10 cellular contexts compared by ENCODE assay signal in genomic region chr14:91376547-91377477, GRCh38. TPM values are rescaled to one million over a fixed set of nuclear protein-coding genes. Genes with fewer than 3 reads are reported as not detected.
A peak's percentile ranks its signal among the peaks of the same experiment; 100 is the strongest.
DNase-seq lines count a peak whose midpoint lies in the region; ATAC-seq, FAIRE-seq and TF ChIP-seq lines count a peak whose summit lies in the region.
"Had no signal": no experiment of that assay in that cellular context is flagged by ENCODE, and none has a peak within 500 bp of the region (broad histone marks: within the 10 kb centered on the region; RNA-seq: fewer than 3 reads in every experiment).

No MANE protein-coding gene starts in this region.

- H3K4me3 Mint-ChIP-seq in activated B cell treated with CpG ODN at 0.5 μM for 24 hours = no peak overlapping the region
- peak overlapping the region; percentile 28 to 89 (median 82) for H3K4me3 Mint-ChIP-seq in naive thymus-derived CD4-positive, alpha-beta T cell

- POLR2A ChIA-PET in HEK293 (lab: Yijun Ruan, JAX) = no interaction called here
- POLR2A ChIA-PET in activated B cell treated with CpG ODN at 0.5 μM for 24 hours (lab: Charles Lee) = interaction anchor here (0.6 to 1.9 kb wide), 10 partner anchors 11 to 53 kb away, joined by 3 to 6 read pairs (median 4); no protein-coding TSS in a partner anchor
- POLR2A ChIA-PET in naive thymus-derived CD4-positive, alpha-beta T cell (lab: Charles Lee) = interaction anchor here (0.6 to 6.8 kb wide), 9 partner anchors 9 to 39 kb away, joined by 3 to 90 read pairs (median 4); partner anchors contain the start of gene CCDC88C

- intact Hi-C loops in activated B cell treated with CpG ODN at 0.5 μM for 24 hours (cut with micrococcal nuclease) (no loop called here), kidney (cut with DNase I) (no loop called here)
- intact Hi-C loops in naive thymus-derived CD4-positive, alpha-beta T cell (cut with micrococcal nuclease) = no loop called here

- no peak for ATAC-seq in activated B cell treated with CpG ODN at 0.5 μM for 24 hours (ENCODE audit: low read depth)
- ATAC-seq in naive thymus-derived CD4-positive, alpha-beta T cell = no peak
- ATAC-seq: heart left ventricle, Panc1 had no signal

- FAIRE-seq in kidney (lab: Jason Lieb, UNC) = no peak

- H3K27ac Mint-ChIP-seq in activated B cell treated with CpG ODN at 0.5 μM for 24 hours = peak overlapping the region; percentile 76
- peak overlapping the region; percentile 48 to 99 (median 97) for H3K27ac Mint-ChIP-seq in naive thymus-derived CD4-positive, alpha-beta T cell

- DNase-seq in DMS53 (lab: John Stamatoyannopoulos, UW) = peak; percentile 88
- DNase-seq in activated B cell treated with CpG ODN at 0.5 μM for 24 hours = no peak
- no peak for DNase-seq in naive thymus-derived CD4-positive, alpha-beta T cell
- DNase-seq in NCI-H2196 treated with DMSO at 0.1 percent for 48 hours (lab: John Stamatoyannopoulos, UW; ENCODE audit: unreplicated experiment) = no peak
- no peak for DNase-seq in hypothalamus (lab: John Stamatoyannopoulos, UW)
- DNase-seq in kidney = no peak
- DNase-seq: activated CD4-positive, alpha-beta T cell treated with anti-CD3 and anti-CD28 coated beads, Interleukin-2, amount 50 U/mL, for 48 hours had no signal

- peaks cover 48% of the 10 kb centered on the region for H3K36me3 Mint-ChIP-seq in activated B cell treated with CpG ODN at 0.5 μM for 24 hours (ENCODE audit: low read depth)
- H3K36me3 Mint-ChIP-seq in naive thymus-derived CD4-positive, alpha-beta T cell = peaks cover 0 to 20% (median 4%) of the 10 kb centered on the region in 5 donors

- H3K4me1 ChIP-seq in HEK293 (ENCODE audit: control insufficient read depth, insufficient read depth, low read length) = peaks cover 46% of the 10 kb centered on the region
- peaks cover 95 to 97% of the 10 kb centered on the region in 2 donors for H3K4me1 ChIP-seq in naive thymus-derived CD4-positive, alpha-beta T cell (ENCODE audit: control insufficient read depth in 2 of 2, insufficient read depth in 2 of 2, low read length in 2 of 2)
- H3K4me1 ChIP-seq in kidney (ENCODE audit: control insufficient read depth in 1 of 2, insufficient read depth in 1 of 2, low read depth in 1 of 2, low read length in 2 of 2) = peaks cover 12 to 29% of the 10 kb centered on the region in 2 donors

- H3K27me3 Mint-ChIP-seq in activated B cell treated with CpG ODN at 0.5 μM for 24 hours = no peaks in the 10 kb centered on the region
- H3K27me3 Mint-ChIP-seq in naive thymus-derived CD4-positive, alpha-beta T cell = no peaks in the 10 kb centered on the region

- H3K9me3 Mint-ChIP-seq in activated B cell treated with CpG ODN at 0.5 μM for 24 hours = no peaks in the 10 kb centered on the region
- H3K9me3 Mint-ChIP-seq in naive thymus-derived CD4-positive, alpha-beta T cell = no peaks in the 10 kb centered on the region

- H3K4me3 ChIP-seq in HEK293 (ENCODE audit: low read depth, low read length) = no peak overlapping the region
- H3K4me3 ChIP-seq in naive thymus-derived CD4-positive, alpha-beta T cell (ENCODE audit: low read length) = peak overlapping the region; percentile 21
- H3K4me3 ChIP-seq in kidney (ENCODE audit: low read length in 2 of 2) = no peak overlapping the region
- H3K4me3 ChIP-seq: heart left ventricle had no signal

- H3K36me3 ChIP-seq in HEK293 (ENCODE audit: control insufficient read depth in 2 of 2, insufficient read depth in 1 of 2, low read length in 2 of 2) = no peaks in the 10 kb centered on the region
- H3K36me3 ChIP-seq in naive thymus-derived CD4-positive, alpha-beta T cell (ENCODE audit: control insufficient read depth in 2 of 3, insufficient read depth in 3 of 3, low read length in 3 of 3) = peaks cover 0 to 16% (median 0%) of the 10 kb centered on the region in 3 experiments
- no peaks in the 10 kb centered on the region for H3K36me3 ChIP-seq in kidney (ENCODE audit: control insufficient read depth in 1 of 2, insufficient read depth in 2 of 2, low read length in 2 of 2)
- H3K36me3 ChIP-seq: heart left ventricle had no signal

- CTCF ChIA-PET in HEK293 (lab: Yijun Ruan, JAX) (interaction anchor here (0.7 to 1.1 kb wide), 3 partner anchors 17 to 54 kb away, joined by 3 to 4 read pairs (median 4); partner anchors contain the start of gene CCDC88C), activated B cell treated with CpG ODN at 0.5 μM for 24 hours (lab: Charles Lee) (interaction anchor here (1.0 to 2.9 kb wide), 2 partner anchors 22 to 53 kb away, joined by 4 to 12 read pairs; no protein-coding TSS in a partner anchor)
- CTCF ChIA-PET in naive thymus-derived CD4-positive, alpha-beta T cell (lab: Charles Lee) = interaction anchor here (0.9 to 1.6 kb wide), 4 partner anchors 21 to 47 kb away, joined by 3 to 6 read pairs (median 4); no protein-coding TSS in a partner anchor

- H3K9ac ChIP-seq in kidney (ENCODE audit: low read length in 2 of 2) = no peak overlapping the region

- H3K27ac ChIP-seq in HEK293 (ENCODE audit: extremely low read depth, low read depth, low read length) (no peak overlapping the region), kidney (ENCODE audit: low read depth in 2 of 2, low read length in 2 of 2) (no peak overlapping the region)
- H3K27ac ChIP-seq in naive thymus-derived CD4-positive, alpha-beta T cell (ENCODE audit: low read depth, low read length) = peak overlapping the region; percentile 72

- no peaks in the 10 kb centered on the region for H3K27me3 ChIP-seq in naive thymus-derived CD4-positive, alpha-beta T cell (ENCODE audit: control insufficient read depth in 2 of 2, insufficient read depth in 2 of 2, low read length in 2 of 2)

- peaks cover 98% of the 10 kb centered on the region for H3K4me1 Mint-ChIP-seq in activated B cell treated with CpG ODN at 0.5 μM for 24 hours
- H3K4me1 Mint-ChIP-seq in naive thymus-derived CD4-positive, alpha-beta T cell = peaks cover 86 to 100% (median 99%) of the 10 kb centered on the region in 7 donors

- H3K9me3 ChIP-seq in HEK293 (ENCODE audit: control insufficient read depth, insufficient read depth, low read depth, low read length) (no peaks in the 10 kb centered on the region), kidney (ENCODE audit: control insufficient read depth in 1 of 2, low read length in 2 of 2) (no peaks in the 10 kb centered on the region)
- H3K9me3 ChIP-seq in naive thymus-derived CD4-positive, alpha-beta T cell (ENCODE audit: control insufficient read depth in 2 of 3, low read length in 3 of 3) = no peaks in the 10 kb centered on the region
- H3K9me3 ChIP-seq: heart left ventricle had no signal

- no peak for TF ChIP-seq CTCF in HEK293 (tag by site-specific recombination; IDR thresholded peaks at IDR 0.05)
- no peak for TF ChIP-seq CTCF in activated B cell treated with CpG ODN at 0.5 μM for 24 hours (IDR thresholded peaks at IDR 0.05)
- no peak for TF ChIP-seq CTCF in kidney (IDR thresholded peaks at IDR 0.05; ENCODE audit: borderline replicate concordance, extremely low read depth, insufficient read depth)

TF ChIP-seq in HEK293, 187 proteins besides CTCF, POLR2A, EP300 and RAD21 (continues in another document):
- TF ChIP-seq ZNF548 (tag by site-specific recombination; IDR thresholded peaks at IDR 0.05) = no peak
- peak; percentile 43; the same call in 1 of the 2 replicates for TF ChIP-seq HIC1 (tag by site-specific recombination; IDR thresholded peaks at IDR 0.05)
- no peak for TF ChIP-seq ZBTB21 (tag by site-specific recombination; IDR thresholded peaks at IDR 0.05)
- TF ChIP-seq ZBTB10 (tag by site-specific recombination; IDR thresholded peaks at IDR 0.05) = no peak
- TF ChIP-seq ZBTB17 (tag by site-specific recombination; IDR thresholded peaks at IDR 0.05) = peak; percentile 81
- peak; percentile 55; the same call in 1 of the 2 replicates for TF ChIP-seq ZNF600 (tag by site-specific recombination; IDR thresholded peaks at IDR 0.05)
- TF ChIP-seq ZNF610 (tag by site-specific recombination; IDR thresholded peaks at IDR 0.05; ENCODE audit: borderline replicate concordance) = no peak
- peak; percentile 57 for TF ChIP-seq ZIC2 (tag by site-specific recombination; IDR thresholded peaks at IDR 0.05)

RNA-seq across cellular contexts. Expression of gene CCDC88C, which starts 40.8 kb away (rescaled TPM):
- total RNA-seq in activated B cell treated with CpG ODN at 0.5 μM for 24 hours (153 and 164 TPM in 2 replicates), kidney (32.8 TPM)
- 100 to 1,000 TPM; 189 to 324 (median 277) TPM for total RNA-seq in naive thymus-derived CD4-positive, alpha-beta T cell
- polyA plus RNA-seq in naive thymus-derived CD4-positive, alpha-beta T cell = 10 to 100 TPM; 23.6 to 44.9 TPM
- polyA plus RNA-seq in kidney (ENCODE audit: insufficient read depth, low read depth, low replicate concordance) = 6.6 TPM
